In genomic region chr9:114895605-114896004, GRCh38 we compare ENCODE assay signal across 11 cellular contexts. TPM values are rescaled to one million over a fixed set of nuclear protein-coding genes. Genes with fewer than 3 reads are reported as not detected.
DNase-seq lines count a peak whose midpoint lies in the region; ATAC-seq and TF ChIP-seq lines count a peak whose summit lies in the region.
"Had no signal": no experiment of that assay in that cellular context is flagged by ENCODE, and none has a peak within 500 bp of the region (broad histone marks: within the 10 kb centered on the region; RNA-seq: fewer than 3 reads in every experiment).

No MANE protein-coding gene starts in this region.

- H3K27me3 Mint-ChIP-seq in activated CD8-positive, alpha-beta memory T cell treated with anti-CD3 and anti-CD28 coated beads, Interleukin-2, amount 10 ng/mL, durations not matched to agents 7 days and 5 days, result no peaks in the 10 kb centered on the region
- H3K27me3 Mint-ChIP-seq in activated CD4-positive, alpha-beta memory T cell treated with anti-CD3 and anti-CD28 coated beads for 36 hours, result no peaks in the 10 kb centered on the region

- POLR2A ChIA-PET in activated CD4-positive, alpha-beta memory T cell treated with anti-CD3 and anti-CD28 coated beads for 36 hours (lab: Charles Lee), result interaction anchor here (1.0 to 1.6 kb wide), 5 partner anchors 14 to 204 kb away, joined by 3 to 11 read pairs (median 6); partner anchors contain the start of gene TNFSF15

- H3K36me3 ChIP-seq in spleen (no peaks in the 10 kb centered on the region), adrenal gland (replicated peaks in 1 of 2) (no peaks in the 10 kb centered on the region)
- H3K36me3 ChIP-seq: HAP-1 had no signal

- TF ChIP-seq CTCF in fibroblast of the aortic adventitia (IDR thresholded peaks at IDR 0.05; ENCODE audit: insufficient read depth, low read length) (no peak), spleen (IDR thresholded peaks at IDR 0.05 in 8 of 11, conservative IDR thresholded peaks at IDR 0.05 in 3 of 11) (no peak), GM13976 (IDR thresholded peaks at IDR 0.05; ENCODE audit: borderline replicate concordance, control extremely low read depth, extremely low read depth, insufficient read depth, missing control alignments) (no peak), adrenal gland (IDR thresholded peaks at IDR 0.05) (no peak)

- TF ChIP-seq POLR2A in spleen (IDR thresholded peaks at IDR 0.05), result no peak
- no peak for TF ChIP-seq POLR2A in adrenal gland (IDR thresholded peaks at IDR 0.05)

- intact Hi-C loops in activated CD4-positive, alpha-beta memory T cell treated with anti-CD3 and anti-CD28 coated beads for 36 hours (cut with micrococcal nuclease), result loop anchor here (1.0 to 10.0 kb wide), 6 partner anchors 13 to 411 kb away; partner anchors contain the start of gene TNFSF15
- intact Hi-C loops in spleen (cut with DNase I; ENCODE audit: low total_unique reads), result no loop called here
- intact Hi-C loops in adrenal gland (cut with DNase I), result no loop called here

- H3K9me3 ChIP-seq in spleen (no peaks in the 10 kb centered on the region), adrenal gland (replicated peaks in 1 of 3) (no peaks in the 10 kb centered on the region)
- H3K9me3 ChIP-seq: HAP-1 had no signal

- ATAC-seq in activated CD8-positive, alpha-beta memory T cell treated with anti-CD3 and anti-CD28 coated beads, Interleukin-2, amount 10 ng/mL, durations not matched to agents 7 days and 5 days, result no peak

- peaks cover 44% of the 10 kb centered on the region for H3K4me1 Mint-ChIP-seq in activated CD8-positive, alpha-beta memory T cell treated with anti-CD3 and anti-CD28 coated beads, Interleukin-2, amount 10 ng/mL, durations not matched to agents 7 days and 5 days
- peaks cover 51% of the 10 kb centered on the region for H3K4me1 Mint-ChIP-seq in activated CD4-positive, alpha-beta memory T cell treated with anti-CD3 and anti-CD28 coated beads for 36 hours (ENCODE audit: low read depth)

- peak overlapping the region in 7 of 8 donors; percentile 57 to 79 (median 67) for H3K27ac ChIP-seq in spleen
- H3K27ac ChIP-seq in adrenal gland, result peak overlapping the region in 1 of 5 donors; percentile 61

- in situ Hi-C loops in GM13976 (cut with MboI; ENCODE audit: low sequenced_read_pairs, unreplicated experiment), result loop anchor here (10.0 kb wide), 1 partner anchor 211 kb away; the partner anchor contains the start of gene TEX48

- peaks cover 44% of the 10 kb centered on the region for H3K36me3 Mint-ChIP-seq in activated CD8-positive, alpha-beta memory T cell treated with anti-CD3 and anti-CD28 coated beads, Interleukin-2, amount 10 ng/mL, durations not matched to agents 7 days and 5 days
- peaks cover 9% of the 10 kb centered on the region for H3K36me3 Mint-ChIP-seq in activated CD4-positive, alpha-beta memory T cell treated with anti-CD3 and anti-CD28 coated beads for 36 hours

- H3K4me1 ChIP-seq in spleen, result peaks cover 44 to 80% (median 65%) of the 10 kb centered on the region in 6 donors
- H3K4me1 ChIP-seq in adrenal gland (replicated peaks in 1 of 2), result peaks cover 0 to 19% of the 10 kb centered on the region in 2 donors
- H3K4me1 ChIP-seq: HAP-1 had no signal

- no peak overlapping the region for H3K4me3 Mint-ChIP-seq in activated CD8-positive, alpha-beta memory T cell treated with anti-CD3 and anti-CD28 coated beads, Interleukin-2, amount 10 ng/mL, durations not matched to agents 7 days and 5 days
- H3K4me3 Mint-ChIP-seq in activated CD4-positive, alpha-beta memory T cell treated with anti-CD3 and anti-CD28 coated beads for 36 hours, result no peak overlapping the region

- 40 to 71% (median 65%) methylated on average over 1 of the region's 1 CpG for WGBS in spleen, 5 donors
- 50 to 77% (median 61%) methylated on average over 1 of the region's 1 CpG for WGBS in adrenal gland, 4 donors

- DNase-seq in activated CD8-positive, alpha-beta memory T cell treated with anti-CD3 and anti-CD28 coated beads, Interleukin-2, amount 10 ng/mL, durations not matched to agents 7 days and 5 days, result no peak
- DNase-seq in activated CD8-positive, alpha-beta memory T cell treated with anti-CD3 and anti-CD28 coated beads for 24 hours, result no peak
- no peak for DNase-seq in activated CD4-positive, alpha-beta memory T cell treated with anti-CD3 and anti-CD28 coated beads for 36 hours
- DNase-seq in fibroblast of the aortic adventitia (ENCODE audit: low read depth), result peak; percentile 79
- no peak for DNase-seq in spleen
- no peak for DNase-seq in GM13976 (ENCODE audit: low spot score)
- no peak for DNase-seq in adrenal gland
- DNase-seq in activated CD8-positive, alpha-beta memory T cell treated with anti-CD3 and anti-CD28 coated beads, Interleukin-2, amount 50 U/mL, for 48 hours, result no peak
- DNase-seq: cortex of kidney; stimulated activated CD4-positive, alpha-beta T cell treated with anti-CD3 and anti-CD28 coated beads, Interleukin-1b, Interleukin-23, amount 100 ng/mL, for 48 hours had no signal

- H3K27ac Mint-ChIP-seq in activated CD8-positive, alpha-beta memory T cell treated with anti-CD3 and anti-CD28 coated beads, Interleukin-2, amount 10 ng/mL, durations not matched to agents 7 days and 5 days, result peak overlapping the region; percentile 88
- peak overlapping the region; percentile 77 for H3K27ac Mint-ChIP-seq in activated CD4-positive, alpha-beta memory T cell treated with anti-CD3 and anti-CD28 coated beads for 36 hours

- H3K9me3 Mint-ChIP-seq in activated CD8-positive, alpha-beta memory T cell treated with anti-CD3 and anti-CD28 coated beads, Interleukin-2, amount 10 ng/mL, durations not matched to agents 7 days and 5 days (ENCODE audit: low read depth), result peaks cover 5% of the 10 kb centered on the region
- peaks cover 5% of the 10 kb centered on the region for H3K9me3 Mint-ChIP-seq in activated CD4-positive, alpha-beta memory T cell treated with anti-CD3 and anti-CD28 coated beads for 36 hours

- no peaks in the 10 kb centered on the region for H3K27me3 ChIP-seq in spleen (replicated peaks in 1 of 7)
- no peaks in the 10 kb centered on the region for H3K27me3 ChIP-seq in adrenal gland

- CTCF ChIA-PET in activated CD8-positive, alpha-beta memory T cell treated with anti-CD3 and anti-CD28 coated beads, Interleukin-2, amount 10 ng/mL, durations not matched to agents 7 days and 5 days (lab: Charles Lee), result interaction anchor here (1.3 to 2.2 kb wide), 3 partner anchors 11 to 90 kb away, joined by 3 to 10 read pairs (median 3); partner anchors contain the start of gene TNFSF15
- CTCF ChIA-PET in activated CD4-positive, alpha-beta memory T cell treated with anti-CD3 and anti-CD28 coated beads for 36 hours (lab: Charles Lee), result interaction anchor here (0.8 to 2.3 kb wide), 6 partner anchors 11 to 215 kb away, joined by 3 to 16 read pairs (median 5); no protein-coding TSS in a partner anchor

- H3K4me3 ChIP-seq in fibroblast of the aortic adventitia (ENCODE audit: low read depth, low read length) (no peak overlapping the region), spleen (no peak overlapping the region), adrenal gland (no peak overlapping the region)
- H3K4me3 ChIP-seq: HAP-1 had no signal

RNA-seq across cellular contexts. Expression of gene TNFSF8, which starts 34.8 kb away (rescaled TPM):
- total RNA-seq in activated CD8-positive, alpha-beta memory T cell treated with anti-CD3 and anti-CD28 coated beads, Interleukin-2, amount 10 ng/mL, durations not matched to agents 7 days and 5 days, result 10 to 100 TPM; 30.3 to 34.5 TPM
- 10 to 100 TPM; 37.9 to 38.7 TPM for total RNA-seq in activated CD4-positive, alpha-beta memory T cell treated with anti-CD3 and anti-CD28 coated beads for 36 hours
- total RNA-seq in fibroblast of the aortic adventitia (ENCODE audit: low replicate concordance) (not detected in 2 replicates), spleen (10 to 100 TPM in 5 of 7 donors, 1 to 10 TPM in 2; 7.1 to 42.7 (median 19.2) TPM), adrenal gland (1 to 10 TPM in 7 of 8 donors, under 1 TPM in 1; 0.72 to 4.8 (median 2.5) TPM)
- polyA plus RNA-seq in spleen (10 to 100 TPM in 2 of 3 donors, 1 to 10 TPM in 1; 4.8 to 16.0 (median 10.2) TPM), adrenal gland (1 to 10 TPM in 1 of 3 donors, under 1 TPM in 2; 0.34 to 1.4 (median 0.64) TPM)
